In the genomic region with DNA sequence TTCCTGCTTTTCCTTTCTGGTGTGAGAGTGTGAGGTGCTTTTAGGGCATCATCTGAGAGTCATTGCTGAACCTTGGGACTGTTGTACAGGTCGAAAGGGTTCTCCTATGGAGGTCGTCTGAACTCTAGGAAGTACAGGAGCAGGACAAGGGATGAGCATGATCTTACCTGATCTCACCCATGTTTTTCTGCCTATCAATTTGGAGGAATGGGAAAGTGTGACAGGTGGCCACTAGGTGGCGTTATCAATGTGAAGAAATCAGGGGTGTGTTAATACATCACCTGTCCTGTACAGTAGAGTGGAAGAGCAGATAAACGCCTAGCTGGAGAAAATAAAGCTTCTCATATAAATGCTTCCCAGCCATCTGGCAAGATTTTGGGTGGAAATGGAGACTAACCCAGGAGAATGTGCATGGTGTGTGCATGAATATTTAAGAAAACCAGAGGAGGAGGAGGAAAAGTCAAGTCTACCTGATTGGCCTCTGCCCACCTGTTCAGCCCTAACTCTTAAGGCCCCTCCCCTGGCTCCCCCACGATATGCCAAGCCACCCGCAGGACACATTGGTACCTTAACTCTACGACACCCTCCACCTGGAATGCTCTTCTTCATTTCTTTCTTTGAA, we compare ENCODE assay signal across 8 cellular contexts.
DNase-seq lines count a peak whose midpoint lies in the region; ATAC-seq, FAIRE-seq and TF ChIP-seq lines count a peak whose summit lies in the region.

No MANE protein-coding gene starts in this region.

- no peak for TF ChIP-seq POLR2A in breast epithelium (IDR thresholded peaks at IDR 0.05)
- TF ChIP-seq POLR2A in HepG2 (IDR thresholded peaks at IDR 0.05; ENCODE audit: insufficient read depth in 1 of 2, low read depth in 2 of 2, low read length in 2 of 2), result no peak

- CTCF ChIA-PET in HepG2 (lab: Yijun Ruan, JAX; ENCODE audit: low intra/inter-chr PET ratio, low total read pairs), result interaction anchor here (1.3 to 3.5 kb wide), 3 partner anchors 68 to 453 kb away, joined by 4 to 36 read pairs (median 30); no protein-coding TSS in a partner anchor

- no peak overlapping the region for H3K4me2 ChIP-seq in GM23248 (ENCODE audit: unreplicated experiment)
- H3K4me2 ChIP-seq in HepG2 (ENCODE audit: low read depth, low read length), result no peak overlapping the region

- no peak overlapping the region for H2AFZ ChIP-seq in GM23248
- H2AFZ ChIP-seq in HepG2 (ENCODE audit: low read length), result no peak overlapping the region

- WGBS in GM23248 (ENCODE audit: low coverage in 1 of 2, low lambda C conversion rate in 2 of 2, missing lambda C conversion rate in 2 of 2), 2 experiments, result 15 to 18% methylated on average over 7 of the region's 7 CpGs
- WGBS in HepG2 (ENCODE audit: low lambda C conversion rate), result 0% methylated on average over 7 of the region's 7 CpGs

- TF ChIP-seq CTCF in breast epithelium (IDR thresholded peaks at IDR 0.05), result peak; percentile 67 to 68 (median 67)
- TF ChIP-seq CTCF in HepG2 (CRISPR knock-in tag; IDR thresholded peaks at IDR 0.05), result peak; percentile 78

- no peaks in the 10 kb centered on the region for H3K9me2 ChIP-seq in GM23248 (ENCODE audit: insufficient read depth)

- peak; percentile 46 for FAIRE-seq in HepG2 (lab: Jason Lieb, UNC)

- TF ChIP-seq RAD21 in HepG2 (CRISPR knock-in tag; IDR thresholded peaks at IDR 0.05), result no peak

- H4K20me1 ChIP-seq in GM23248 (ENCODE audit: insufficient read depth) (no peaks in the 10 kb centered on the region), HepG2 (ENCODE audit: insufficient read depth, low read length) (no peaks in the 10 kb centered on the region)

- H3K27me3 ChIP-seq in GM23248 (replicated peaks; ENCODE audit: insufficient read depth) (peaks cover under 1% of the 10 kb centered on the region; the same call in 1 of the 2 replicates), breast epithelium (no peaks in the 10 kb centered on the region), HepG2 (ENCODE audit: control insufficient read depth in 1 of 2, insufficient read depth in 2 of 2, low read length in 2 of 2) (no peaks in the 10 kb centered on the region; a peak in 1 of 5 replicates)

- ATAC-seq in HepG2 (peak; percentile 87), HG02588 (IDR thresholded peaks at IDR 0.05; ENCODE audit: unreplicated experiment) (no peak)

- POLR2A ChIA-PET in HepG2 (lab: Yijun Ruan, JAX), result no interaction called here

- no peak overlapping the region for H3K9ac ChIP-seq in GM23248
- H3K9ac ChIP-seq in HepG2 (ENCODE audit: insufficient read depth, low read depth, low read length), result no peak overlapping the region

- no peaks in the 10 kb centered on the region for H3F3A ChIP-seq in GM23248 (ENCODE audit: insufficient read depth)

- H3K79me2 ChIP-seq in GM23248 (ENCODE audit: insufficient read depth) (no peaks in the 10 kb centered on the region), HepG2 (ENCODE audit: insufficient read depth, low read length) (no peaks in the 10 kb centered on the region)

- H3K36me3 ChIP-seq in GM23248 (ENCODE audit: low read depth) (no peaks in the 10 kb centered on the region), breast epithelium (no peaks in the 10 kb centered on the region), HepG2 (replicated peaks in 1 of 2; ENCODE audit: control insufficient read depth in 1 of 2, insufficient read depth in 2 of 2, low read length in 2 of 2) (no peaks in the 10 kb centered on the region)

- H3K4me1 ChIP-seq in GM23248 (ENCODE audit: insufficient read depth), result no peaks in the 10 kb centered on the region
- no peaks in the 10 kb centered on the region for H3K4me1 ChIP-seq in breast epithelium
- peaks cover 6% of the 10 kb centered on the region; the same call in 1 of the 2 replicates for H3K4me1 ChIP-seq in HepG2 (ENCODE audit: insufficient read depth, low read length)

- H3K9me3 ChIP-seq in GM23248 (ENCODE audit: low read depth) (no peaks in the 10 kb centered on the region), breast epithelium (no peaks in the 10 kb centered on the region), HepG2 (ENCODE audit: low read length) (no peaks in the 10 kb centered on the region)

- TF ChIP-seq EP300 in HepG2 (IDR thresholded peaks at IDR 0.05; ENCODE audit: low read depth in 2 of 2, low read length in 2 of 2) (no peak), HepG2 (CRISPR knock-in tag; IDR thresholded peaks at IDR 0.05; ENCODE audit: borderline replicate concordance) (no peak)

- DNase-seq in CMK (ENCODE audit: low read depth) (peak; percentile 3), GM23248 (peak; percentile 37), NCI-H187 (lab: John Stamatoyannopoulos, UW) (peak; percentile 26 to 46), T-helper 22 cell (ENCODE audit: low read depth) (peak; percentile 4), breast epithelium (ENCODE audit: low spot score in 2 of 2) (peak in 1 of 2 donors; percentile 37), HepG2 (ENCODE audit: low spot score) (peak; percentile 59)
- DNase-seq in stimulated activated CD8-positive, alpha-beta memory T cell treated with anti-CD3 and anti-CD28 coated beads, Interleukin-15, amount 100 ng/mL, for 24 hours (ENCODE audit: low read depth), result peak; percentile 18

- intact Hi-C loops in breast epithelium (cut with DNase I; ENCODE audit: low total_unique reads) (loop anchor here (10.0 kb wide), 1 partner anchor 308 kb away; no protein-coding TSS in a partner anchor), HepG2 (cut with micrococcal nuclease; ENCODE audit: unreplicated experiment) (loop anchor here (10.0 kb wide), 1 partner anchor 1508 kb away; no protein-coding TSS in a partner anchor)

- H3K4me3 ChIP-seq in GM23248 (no peak overlapping the region), breast epithelium (no peak overlapping the region), HepG2 (replicated peaks in 1 of 3; ENCODE audit: insufficient read depth in 1 of 3, low read depth in 2 of 3, low read length in 3 of 3) (no peak overlapping the region)

- H3K27ac ChIP-seq in GM23248, result no peak overlapping the region
- H3K27ac ChIP-seq in breast epithelium, result no peak overlapping the region
- H3K27ac ChIP-seq in HepG2 (ENCODE audit: extremely low read length, insufficient read depth, low read length), result no peak overlapping the region

- in situ Hi-C loops in GM23248 (cut with MboI), result no loop called here
- in situ Hi-C loops in HepG2 (cut with HindIII; ENCODE audit: extremely low pct_ligation_motif_present, low pct_unique_long_range_greater_than_20kb), result loop anchor here (5.0 to 10.0 kb wide), 2 partner anchors 71 to 428 kb away; no protein-coding TSS in a partner anchor

- no TSS peak for BruUV-seq in HepG2 (replicated peaks; lab: Mats Ljungman, UMichigan)

TF ChIP-seq in HepG2, 621 proteins besides CTCF, POLR2A, EP300 and RAD21 (continues in another document):
- TF ChIP-seq SMC3 (IDR thresholded peaks at IDR 0.05; ENCODE audit: low read length), result peak; percentile 46; the same call in 1 of the 2 replicates
- no peak for TF ChIP-seq POLR2AphosphoS2 (IDR thresholded peaks at IDR 0.05; ENCODE audit: low read depth, low read length)
- no peak for TF ChIP-seq ZNF143 (CRISPR knock-in tag; IDR thresholded peaks at IDR 0.05)
- TF ChIP-seq SMAD1 (CRISPR knock-in tag; IDR thresholded peaks at IDR 0.05; ENCODE audit: borderline replicate concordance, low read depth), result no peak
